10 cellular contexts compared by ENCODE assay signal in the genomic region with DNA sequence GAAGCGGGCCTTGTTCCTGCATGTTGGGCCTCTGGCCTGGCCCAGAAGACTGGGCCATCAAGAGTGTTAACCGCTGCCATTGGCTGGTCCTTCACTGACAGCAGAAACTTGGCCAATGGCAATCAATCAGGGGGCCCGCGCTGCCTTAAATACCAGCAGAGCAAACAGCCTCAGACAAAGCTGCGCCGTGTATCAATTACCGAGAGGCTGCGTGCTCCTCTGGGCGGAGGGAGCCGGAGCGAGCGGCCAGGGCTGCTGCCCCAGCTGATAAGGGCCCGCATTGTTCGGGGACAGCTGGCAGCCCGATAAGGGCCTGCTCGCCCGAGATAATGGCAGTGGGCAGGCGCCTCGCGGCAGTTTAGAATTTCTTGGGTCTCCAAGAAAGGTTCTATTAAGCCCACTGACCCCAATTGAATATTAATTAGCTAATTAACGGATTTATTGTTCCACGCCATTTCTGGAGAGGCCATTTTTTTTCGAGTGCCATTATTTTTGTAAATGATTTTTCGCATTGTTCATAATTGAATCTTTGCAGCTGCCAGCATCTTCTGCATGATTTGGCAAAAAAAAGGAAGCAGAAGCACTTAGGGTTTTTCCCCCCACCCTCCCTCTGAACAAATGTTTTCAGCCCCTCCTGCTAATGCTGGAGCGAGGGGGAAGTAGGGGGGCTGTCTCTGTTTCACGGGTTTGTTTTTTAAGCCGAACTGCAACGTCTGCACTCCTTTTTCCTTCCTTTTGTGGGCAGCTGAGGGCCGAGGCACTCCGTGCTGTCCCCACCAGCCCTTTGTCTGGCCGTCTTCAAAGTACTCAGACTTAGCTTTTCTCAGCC. TPM values are rescaled to one million over a fixed set of nuclear protein-coding genes. Genes with fewer than 3 reads are reported as not detected.
DNase-seq lines count a peak whose midpoint lies in the region; ATAC-seq, FAIRE-seq and TF ChIP-seq lines count a peak whose summit lies in the region.
"Had no signal": no experiment of that assay in that cellular context is flagged by ENCODE, and none has a peak within 500 bp of the region (broad histone marks: within the 10 kb centered on the region; RNA-seq: fewer than 3 reads in every experiment).

No MANE protein-coding gene starts in this region.

- ATAC-seq in left lung (peak; percentile 74), HG03439 (IDR thresholded peaks at IDR 0.05; ENCODE audit: unreplicated experiment) (no peak), GM19328 (IDR thresholded peaks at IDR 0.05; ENCODE audit: unreplicated experiment) (no peak)
- ATAC-seq: PC-3 had no signal

- peak; percentile 33 for DNase-seq in NCI-H2171 treated with DMSO at 0.1 percent for 48 hours (lab: John Stamatoyannopoulos, UW)
- no peak for DNase-seq in NCI-H2171 (lab: John Stamatoyannopoulos, UW)
- peak; percentile 20 for DNase-seq in astrocyte (ENCODE audit: low read depth)
- no peak for DNase-seq in left lung
- DNase-seq in GOT3 (lab: John Stamatoyannopoulos, UW) = no peak
- DNase-seq: PC-3 had no signal

- H3K9ac ChIP-seq in astrocyte (ENCODE audit: low read length) = no peak overlapping the region

- no peaks in the 10 kb centered on the region for H3K9me3 ChIP-seq in astrocyte (ENCODE audit: insufficient read depth, low read depth, low read length)
- H3K9me3 ChIP-seq in left lung = no peaks in the 10 kb centered on the region

- H3K4me1 Mint-ChIP-seq in astrocyte (ENCODE audit: low read depth, unreplicated experiment) = peaks cover 10% of the 10 kb centered on the region

- H2AFZ ChIP-seq in astrocyte (ENCODE audit: low read depth, low read length) = peak overlapping the region; percentile 49

- H3K4me3 ChIP-seq in astrocyte (ENCODE audit: insufficient read depth, low read depth, low read length) (no peak overlapping the region), left lung (peak overlapping the region in 1 of 2 donors; percentile 3)

- no peaks in the 10 kb centered on the region for H3K79me2 ChIP-seq in astrocyte (ENCODE audit: insufficient read depth, low read length)

- H3K27ac ChIP-seq in astrocyte (ENCODE audit: low read depth, low read length) (no peak overlapping the region), left lung (peak overlapping the region; percentile 17 to 74), temporal lobe (ENCODE audit: low read depth, low read length) (peak overlapping the region; percentile 79)

- intact Hi-C loops in left lung (cut with DNase I) = no loop called here

- TF ChIP-seq CTCF in astrocyte (IDR thresholded peaks at IDR 0.05; ENCODE audit: insufficient read depth, low read depth, low read length) (no peak), left lung (IDR thresholded peaks at IDR 0.05) (no peak)

- no peak for FAIRE-seq in astrocyte (lab: Jason Lieb, UNC)
- FAIRE-seq: A204.1 had no signal

- no peaks in the 10 kb centered on the region for H3K36me3 Mint-ChIP-seq in astrocyte (ENCODE audit: low read depth, unreplicated experiment)

- H3K4me1 ChIP-seq in astrocyte (ENCODE audit: insufficient read depth, low read length) (peaks cover 15% of the 10 kb centered on the region), left lung (peaks cover 0 to 26% of the 10 kb centered on the region in 2 donors)

- H3K4me3 Mint-ChIP-seq in astrocyte (ENCODE audit: unreplicated experiment) = no peak overlapping the region

- peaks cover 42% of the 10 kb centered on the region for H3K27me3 Mint-ChIP-seq in astrocyte (ENCODE audit: low read depth, unreplicated experiment)

- H3K36me3 ChIP-seq in astrocyte (ENCODE audit: insufficient read depth, low read length) (no peaks in the 10 kb centered on the region), left lung (no peaks in the 10 kb centered on the region)

- H4K20me1 ChIP-seq in astrocyte (ENCODE audit: insufficient read depth, low read length) = no peaks in the 10 kb centered on the region

- H3K27me3 ChIP-seq in astrocyte (ENCODE audit: insufficient read depth, low read length) = no peaks in the 10 kb centered on the region
- H3K27me3 ChIP-seq in left lung = peaks cover 0 to 36% of the 10 kb centered on the region in 2 donors

- peaks cover 2% of the 10 kb centered on the region for H3K9me3 Mint-ChIP-seq in astrocyte (ENCODE audit: unreplicated experiment)

- H3K27ac Mint-ChIP-seq in astrocyte (ENCODE audit: unreplicated experiment) = no peak overlapping the region

- H3K4me2 ChIP-seq in astrocyte (ENCODE audit: low read length) = peak overlapping the region; percentile 70

RNA-seq across cellular contexts. Expression of a gene that starts 37.6 kb away (rescaled TPM):
- total RNA-seq in astrocyte = 2.5 and 3.0 TPM in 2 replicates
- 1 to 10 TPM; 8.2 to 8.6 TPM for total RNA-seq in left lung
- 23.1 TPM for total RNA-seq in temporal lobe
- total RNA-seq: PC-3 had no signal

RNA-seq across cellular contexts. Expression of a gene that starts 57.2 kb away (rescaled TPM):
- total RNA-seq in astrocyte (0.46 and 1.5 TPM in 2 replicates), left lung (not detected), temporal lobe (2.0 TPM)

Comparison
In these comparisons a context has a peak if more than half of its experiments do, and no peak if none do; other contexts are left out.
1. DNase-seq: peak in NCI-H2171 treated with DMSO at 0.1 percent for 48 hours (single experiment) and astrocyte (single experiment); none in NCI-H2171 (single experiment), left lung (0 of 2) and GOT3 (single experiment).